ENCODE assay signal across 8 cellular contexts in genomic region chr12:57755454-57756372, GRCh38. TPM values are rescaled to one million over a fixed set of nuclear protein-coding genes. Genes with fewer than 3 reads are reported as not detected.
DNase-seq lines count a peak whose midpoint lies in the region; ATAC-seq and TF ChIP-seq lines count a peak whose summit lies in the region.

No MANE protein-coding gene starts in this region.

- H3K4me3 Mint-ChIP-seq in effector memory CD8-positive, alpha-beta T cell, result peak overlapping the region; percentile 85
- H3K4me3 Mint-ChIP-seq in naive thymus-derived CD8-positive, alpha-beta T cell, result peak overlapping the region; percentile 80 to 95 (median 91)

- no peaks in the 10 kb centered on the region for H3K9me3 ChIP-seq in heart left ventricle

- intact Hi-C loops in heart left ventricle (cut with DNase I) (no loop called here), left cardiac atrium (cut with DNase I) (no loop called here)

- peaks cover 0 to 51% (median 30%) of the 10 kb centered on the region in 12 donors for H3K4me1 ChIP-seq in heart left ventricle

- H3K4me3 ChIP-seq in heart left ventricle, result peak overlapping the region; percentile 64 to 97 (median 72)

- H3K36me3 Mint-ChIP-seq in effector memory CD8-positive, alpha-beta T cell (ENCODE audit: insufficient read depth), result peaks cover 29% of the 10 kb centered on the region
- H3K36me3 Mint-ChIP-seq in naive thymus-derived CD8-positive, alpha-beta T cell, result peaks cover 0 to 29% (median 0%) of the 10 kb centered on the region in 3 donors

- peaks cover 0 to 25% (median 17%) of the 10 kb centered on the region in 9 donors for H3K36me3 ChIP-seq in heart left ventricle

- TF ChIP-seq POLR2A in heart left ventricle (IDR thresholded peaks at IDR 0.05), result no peak

- H3K27ac Mint-ChIP-seq in effector memory CD8-positive, alpha-beta T cell, result peak overlapping the region; percentile 80 to 88
- peak overlapping the region; percentile 54 to 96 (median 93) for H3K27ac Mint-ChIP-seq in naive thymus-derived CD8-positive, alpha-beta T cell

- H3K27ac ChIP-seq in heart left ventricle (peak overlapping the region in 10 of 12 donors; percentile 13 to 79 (median 54)), VCaP (peak overlapping the region; percentile 90)

- H3K27me3 Mint-ChIP-seq in effector memory CD8-positive, alpha-beta T cell, result no peaks in the 10 kb centered on the region
- H3K27me3 Mint-ChIP-seq in naive thymus-derived CD8-positive, alpha-beta T cell, result no peaks in the 10 kb centered on the region

- WGBS in heart left ventricle, 4 donors, result 3 to 4% (median 3%) methylated on average over 48 to 76 of the region's 76 CpGs

- H3K4me1 Mint-ChIP-seq in effector memory CD8-positive, alpha-beta T cell (ENCODE audit: low read depth in 2 of 2), result peaks cover 42 to 62% of the 10 kb centered on the region in 2 donors
- H3K4me1 Mint-ChIP-seq in naive thymus-derived CD8-positive, alpha-beta T cell, result peaks cover 47 to 76% (median 70%) of the 10 kb centered on the region in 4 donors

- TF ChIP-seq CTCF in heart left ventricle (IDR thresholded peaks at IDR 0.05) (no peak), VCaP (conservative IDR thresholded peaks at IDR 0.05) (no peak)

- H3K9me3 Mint-ChIP-seq in effector memory CD8-positive, alpha-beta T cell, result no peaks in the 10 kb centered on the region
- no peaks in the 10 kb centered on the region for H3K9me3 Mint-ChIP-seq in naive thymus-derived CD8-positive, alpha-beta T cell

- DNase-seq in heart left ventricle, result peak in 4 of 5 donors; percentile 39 to 69 (median 48)
- no peak for DNase-seq in left cardiac atrium
- DNase-seq in effector memory CD8-positive, alpha-beta T cell, result peak; percentile 43 to 53 (median 44)
- peak in 8 of 10 donors; percentile 32 to 78 (median 42) for DNase-seq in naive thymus-derived CD8-positive, alpha-beta T cell
- no peak for DNase-seq in dedifferentiated amniotic fluid mesenchymal stem cell (ENCODE audit: extremely low spot score)
- no peak for DNase-seq in RKO (ENCODE audit: low spot score)

- ATAC-seq in heart left ventricle (no peak), left cardiac atrium (no peak), GM19467 (IDR thresholded peaks at IDR 0.05; ENCODE audit: unreplicated experiment) (no peak)
- ATAC-seq in effector memory CD8-positive, alpha-beta T cell (replicated peaks), result peak; percentile 13
- peak in 1 of 2 donors; percentile 20 for ATAC-seq in naive thymus-derived CD8-positive, alpha-beta T cell

- POLR2A ChIA-PET in naive thymus-derived CD8-positive, alpha-beta T cell (lab: Charles Lee), result interaction anchor here (0.6 to 2.6 kb wide), 9 partner anchors 8 to 141 kb away, joined by 3 to 17 read pairs (median 9); partner anchors contain the start of genes CTDSP2, CYP27B1, TSFM and TSPAN31

- H3K27me3 ChIP-seq in heart left ventricle, result no peaks in the 10 kb centered on the region

RNA-seq across cellular contexts. Expression of gene MARCHF9, which starts 0.8 kb away (rescaled TPM):
- total RNA-seq in heart left ventricle (10 to 100 TPM; 11.3 to 18.9 (median 13.3) TPM), left cardiac atrium (10 to 100 TPM; 11.7 to 15.0 TPM)
- polyA plus RNA-seq in heart left ventricle, result 10 to 100 TPM; 13.6 to 15.8 TPM
- 10 to 100 TPM; 59.5 to 64.8 TPM for total RNA-seq in naive thymus-derived CD8-positive, alpha-beta T cell
- polyA plus RNA-seq in naive thymus-derived CD8-positive, alpha-beta T cell, result 1 to 10 TPM; 2.2 to 6.6 (median 4.5) TPM

RNA-seq across cellular contexts. Expression of gene CDK4, which starts 3.6 kb away (rescaled TPM):
- total RNA-seq in heart left ventricle, result 10 to 100 TPM; 38.1 to 62.1 (median 50.2) TPM
- polyA plus RNA-seq in heart left ventricle, result 10 to 100 TPM; 23.4 to 81.9 TPM
- 10 to 100 TPM; 45.2 to 62.0 TPM for total RNA-seq in left cardiac atrium
- total RNA-seq in naive thymus-derived CD8-positive, alpha-beta T cell, result 10 to 100 TPM; 44.6 to 49.0 TPM
- 100 to 1,000 TPM in 1 of 3 donors, 10 to 100 TPM in 2; 71.3 to 101 (median 80.5) TPM for polyA plus RNA-seq in naive thymus-derived CD8-positive, alpha-beta T cell

RNA-seq across cellular contexts. Expression of gene TSPAN31, which starts 10.9 kb away (rescaled TPM):
- total RNA-seq in heart left ventricle (10 to 100 TPM; 27.2 to 59.3 (median 31.4) TPM), left cardiac atrium (10 to 100 TPM; 34.9 to 37.1 TPM)
- 10 to 100 TPM; 31.1 to 41.2 TPM for polyA plus RNA-seq in heart left ventricle
- 10 to 100 TPM; 22.5 to 24.8 TPM for total RNA-seq in naive thymus-derived CD8-positive, alpha-beta T cell
- polyA plus RNA-seq in naive thymus-derived CD8-positive, alpha-beta T cell, result 10 to 100 TPM; 42.2 to 53.3 (median 47.3) TPM

RNA-seq across cellular contexts. Expression of gene CYP27B1, which starts 11.2 kb away (rescaled TPM):
- total RNA-seq in heart left ventricle (under 1 TPM in 5 of 9 donors, not detected in 4; 0.16 to 0.77 (median 0.19) TPM), left cardiac atrium (1 to 10 TPM in 1 of 2 donors, under 1 TPM in 1; 0.44 to 1.5 TPM)
- polyA plus RNA-seq in heart left ventricle, result under 1 TPM; 0.11 to 0.19 TPM
- total RNA-seq in naive thymus-derived CD8-positive, alpha-beta T cell, result 1 to 10 TPM; 1.4 to 1.6 TPM
- polyA plus RNA-seq in naive thymus-derived CD8-positive, alpha-beta T cell, result not detected

RNA-seq across cellular contexts. Expression of gene METTL1, which starts 16.2 kb away (rescaled TPM):
- total RNA-seq in heart left ventricle (10 to 100 TPM in 3 of 9 donors, 1 to 10 TPM in 5, under 1 TPM in 1; 0.95 to 16.6 (median 7.7) TPM), left cardiac atrium (10 to 100 TPM in 1 of 2 donors, 1 to 10 TPM in 1; 7.2 to 16.0 TPM)
- polyA plus RNA-seq in heart left ventricle, result 10 to 100 TPM in 1 of 2 donors, 1 to 10 TPM in 1; 9.4 to 28.5 TPM
- total RNA-seq in naive thymus-derived CD8-positive, alpha-beta T cell, result 10 to 100 TPM; 14.6 to 17.6 TPM
- polyA plus RNA-seq in naive thymus-derived CD8-positive, alpha-beta T cell, result 10 to 100 TPM; 12.9 to 21.7 (median 18.7) TPM

Comparison
In these comparisons a context has a peak if more than half of its experiments do, and no peak if none do; other contexts are left out.
1. DNase-seq: peak in heart left ventricle (4 of 5), effector memory CD8-positive, alpha-beta T cell (3 of 3) and naive thymus-derived CD8-positive, alpha-beta T cell (8 of 10); none in left cardiac atrium (single experiment), dedifferentiated amniotic fluid mesenchymal stem cell (single experiment) and RKO (single experiment).